ENCODE assay signal across 10 cellular contexts in genomic region chr20:24842591-24843442, GRCh38.
DNase-seq lines count a peak whose midpoint lies in the region; ATAC-seq and TF ChIP-seq lines count a peak whose summit lies in the region.
"Had no signal": no experiment of that assay in that cellular context is flagged by ENCODE, and none has a peak within 500 bp of the region (broad histone marks: within the 10 kb centered on the region; RNA-seq: fewer than 3 reads in every experiment).

No MANE protein-coding gene starts in this region.

- no peak for TF ChIP-seq POLR2A in spleen (IDR thresholded peaks at IDR 0.05)

- H3K9me3 Mint-ChIP-seq in activated CD8-positive, alpha-beta memory T cell treated with anti-CD3 and anti-CD28 coated beads, Interleukin-2, amount 10 ng/mL, durations not matched to agents 7 days and 5 days (ENCODE audit: low read depth): no peaks in the 10 kb centered on the region

- intact Hi-C loops in upper lobe of right lung (cut with DNase I): no loop called here
- intact Hi-C loops in spleen (cut with DNase I; ENCODE audit: low total_unique reads): no loop called here

- H4K20me1 ChIP-seq in OCI-LY1 (ENCODE audit: insufficient read depth, low read length): no peaks in the 10 kb centered on the region

- no peaks in the 10 kb centered on the region for H3K79me2 ChIP-seq in OCI-LY1 (ENCODE audit: insufficient read depth, low read length)

- no peak overlapping the region for H3K4me3 Mint-ChIP-seq in activated CD8-positive, alpha-beta memory T cell treated with anti-CD3 and anti-CD28 coated beads, Interleukin-2, amount 10 ng/mL, durations not matched to agents 7 days and 5 days

- no peaks in the 10 kb centered on the region for H3F3A ChIP-seq in OCI-LY1 (ENCODE audit: insufficient read depth, low read length)

- H3K27ac Mint-ChIP-seq in activated CD8-positive, alpha-beta memory T cell treated with anti-CD3 and anti-CD28 coated beads, Interleukin-2, amount 10 ng/mL, durations not matched to agents 7 days and 5 days: no peak overlapping the region

- TF ChIP-seq CTCF in OCI-LY1 (IDR thresholded peaks at IDR 0.05; ENCODE audit: low read length): no peak
- TF ChIP-seq CTCF in upper lobe of right lung (IDR thresholded peaks at IDR 0.05): no peak
- no peak for TF ChIP-seq CTCF in spleen (IDR thresholded peaks at IDR 0.05 in 8 of 11, conservative IDR thresholded peaks at IDR 0.05 in 3 of 11)

- CTCF ChIA-PET in activated CD8-positive, alpha-beta memory T cell treated with anti-CD3 and anti-CD28 coated beads, Interleukin-2, amount 10 ng/mL, durations not matched to agents 7 days and 5 days (lab: Charles Lee): interaction anchor here (1.0 kb wide), 1 partner anchor 75 kb away, joined by 4 read pairs; no protein-coding TSS in a partner anchor

- H3K27me3 Mint-ChIP-seq in activated CD8-positive, alpha-beta memory T cell treated with anti-CD3 and anti-CD28 coated beads, Interleukin-2, amount 10 ng/mL, durations not matched to agents 7 days and 5 days: peaks cover 52% of the 10 kb centered on the region

- H3K9me2 ChIP-seq in OCI-LY1 (ENCODE audit: low read depth, low read length): no peaks in the 10 kb centered on the region

- H3K4me1 ChIP-seq in OCI-LY1 (ENCODE audit: insufficient read depth, low read length, severe bottlenecking) (peaks cover 17% of the 10 kb centered on the region), upper lobe of right lung (peaks cover 4% of the 10 kb centered on the region), spleen (peaks cover 0 to 10% (median 4%) of the 10 kb centered on the region in 6 donors)
- H3K4me1 ChIP-seq: heart left ventricle had no signal

- H3K36me3 ChIP-seq in OCI-LY1 (ENCODE audit: insufficient read depth, low read length): no peaks in the 10 kb centered on the region
- no peaks in the 10 kb centered on the region for H3K36me3 ChIP-seq in upper lobe of right lung
- H3K36me3 ChIP-seq in spleen: no peaks in the 10 kb centered on the region
- H3K36me3 ChIP-seq: heart left ventricle had no signal

- H3K4me1 Mint-ChIP-seq in activated CD8-positive, alpha-beta memory T cell treated with anti-CD3 and anti-CD28 coated beads, Interleukin-2, amount 10 ng/mL, durations not matched to agents 7 days and 5 days: peaks cover 10% of the 10 kb centered on the region

- WGBS in spleen, 5 donors: 37 to 48% (median 43%) methylated on average over 13 of the region's 13 CpGs

- peaks cover 5% of the 10 kb centered on the region; the same call in 1 of the 2 replicates for H3K27me3 ChIP-seq in OCI-LY1 (ENCODE audit: insufficient read depth, low read length)
- H3K27me3 ChIP-seq in upper lobe of right lung: no peaks in the 10 kb centered on the region
- H3K27me3 ChIP-seq in spleen (replicated peaks in 1 of 7): peaks cover 0 to 16% (median 0%) of the 10 kb centered on the region in 7 donors

- no peak overlapping the region for H2AFZ ChIP-seq in OCI-LY1 (ENCODE audit: low read length)

- peak overlapping the region; percentile 23 for H3K4me3 ChIP-seq in OCI-LY1 (ENCODE audit: low read depth, low read length, poor library complexity, severe bottlenecking)
- H3K4me3 ChIP-seq in upper lobe of right lung: no peak overlapping the region
- H3K4me3 ChIP-seq in spleen: no peak overlapping the region
- H3K4me3 ChIP-seq: heart left ventricle had no signal

- no peak overlapping the region for H3K9ac ChIP-seq in OCI-LY1 (ENCODE audit: low read length)

- H3K27ac ChIP-seq in OCI-LY1 (ENCODE audit: low read depth, low read length, poor library complexity, severe bottlenecking) (peak overlapping the region; percentile 54), upper lobe of right lung (no peak overlapping the region), spleen (peak overlapping the region in 2 of 8 donors; percentile 62)
- H3K27ac ChIP-seq: heart left ventricle had no signal

- H3K9me3 ChIP-seq in OCI-LY1 (ENCODE audit: low read length) (no peaks in the 10 kb centered on the region), upper lobe of right lung (no peaks in the 10 kb centered on the region), spleen (peaks cover 0 to 23% (median 12%) of the 10 kb centered on the region in 8 donors)

- H3K4me2 ChIP-seq in OCI-LY1 (ENCODE audit: low read length): peak overlapping the region; percentile 12; the same call in 1 of the 2 replicates

- no peaks in the 10 kb centered on the region for H3K36me3 Mint-ChIP-seq in activated CD8-positive, alpha-beta memory T cell treated with anti-CD3 and anti-CD28 coated beads, Interleukin-2, amount 10 ng/mL, durations not matched to agents 7 days and 5 days

- DNase-seq in activated CD8-positive, alpha-beta memory T cell treated with anti-CD3 and anti-CD28 coated beads, Interleukin-2, amount 10 ng/mL, durations not matched to agents 7 days and 5 days: peak; percentile 32
- no peak for DNase-seq in activated CD8-positive, alpha-beta memory T cell treated with anti-CD3 and anti-CD28 coated beads, Interleukin-2, amount 50 U/mL, for 48 hours
- DNase-seq in upper lobe of right lung (no peak), activated gamma-delta T cell treated with Interleukin-2 at 50 U/mL for 16 hours (no peak), spleen (no peak), NCI-H446 treated with DMSO at 0.1 percent for 48 hours (lab: John Stamatoyannopoulos, UW) (no peak)
- DNase-seq: heart left ventricle, IMR-90 had no signal

- ATAC-seq in activated CD8-positive, alpha-beta memory T cell treated with anti-CD3 and anti-CD28 coated beads, Interleukin-2, amount 10 ng/mL, durations not matched to agents 7 days and 5 days: no peak
- peak; percentile 88 for ATAC-seq in HG02970 (IDR thresholded peaks at IDR 0.05; ENCODE audit: low FRiP score, unreplicated experiment)
- ATAC-seq in upper lobe of right lung: peak; percentile 55
